ENCODE assay signal across 29 cellular contexts in the genomic region with DNA sequence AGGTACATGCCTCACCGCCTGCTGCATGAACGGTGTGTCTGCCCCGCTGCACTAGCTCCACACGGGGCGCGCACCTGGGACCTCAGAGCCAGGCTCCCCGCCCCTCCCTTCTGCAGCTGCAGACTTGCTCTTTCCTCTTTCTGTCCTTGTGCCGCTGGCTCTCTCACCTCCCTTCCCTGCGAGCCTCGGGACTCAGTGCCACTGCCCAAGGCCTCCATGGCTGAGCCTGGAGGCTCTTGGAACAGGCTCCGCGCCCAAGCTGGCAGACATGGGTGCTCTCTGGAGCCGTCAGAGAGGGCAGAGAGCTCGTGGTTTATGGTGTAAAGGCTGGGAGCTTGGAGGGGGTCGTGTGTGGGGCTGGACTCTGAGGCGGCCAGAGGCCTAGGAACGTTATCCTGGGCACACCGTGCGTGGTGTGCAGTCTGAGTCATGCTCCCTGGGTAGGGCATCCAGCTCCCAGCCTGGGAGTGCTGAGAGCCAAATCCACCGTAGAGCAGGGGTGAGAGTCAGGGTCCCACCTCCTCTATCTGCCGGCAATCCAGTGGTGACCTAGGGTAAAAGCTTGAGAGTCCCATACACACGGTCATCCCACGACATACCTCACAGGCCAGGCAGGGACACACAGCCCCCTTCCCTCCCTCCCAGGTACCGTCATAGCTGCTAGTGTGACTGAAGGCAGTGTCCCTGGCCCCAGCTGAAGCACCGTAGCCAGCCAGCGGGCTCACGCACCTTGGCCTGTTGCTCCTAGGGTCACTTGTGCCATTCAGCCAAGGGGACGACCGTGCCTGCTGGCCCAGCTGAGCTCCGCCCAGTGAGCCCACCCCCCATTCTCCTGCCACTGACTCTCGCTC. TPM values are rescaled to one million over a fixed set of nuclear protein-coding genes. Genes with fewer than 3 reads are reported as not detected.
DNase-seq lines count a peak whose midpoint lies in the region; ATAC-seq, FAIRE-seq and TF ChIP-seq lines count a peak whose summit lies in the region.
"Had no signal": no experiment of that assay in that cellular context is flagged by ENCODE, and none has a peak within 500 bp of the region (broad histone marks: within the 10 kb centered on the region; RNA-seq: fewer than 3 reads in every experiment).

No MANE protein-coding gene starts in this region.

- intact Hi-C loops in OCI-LY7 (cut with micrococcal nuclease; ENCODE audit: unreplicated experiment) = no loop called here
- intact Hi-C loops in lower lobe of right lung (cut with DNase I) = no loop called here

- H3K27ac ChIP-seq in GM23338 (ENCODE audit: low read depth) (no peak overlapping the region), OCI-LY7 (ENCODE audit: low read depth, low read length, poor library complexity, severe bottlenecking) (no peak overlapping the region), H1 (ENCODE audit: low read depth, low read length) (no peak overlapping the region), trophoblast cell (ENCODE audit: low read depth, low read length) (no peak overlapping the region), lower lobe of right lung (no peak overlapping the region)
- H3K27ac ChIP-seq: gastroesophageal sphincter, left lung, SK-N-MC, thyroid gland had no signal

- no peak overlapping the region for H3K4ac ChIP-seq in H1 (replicated peaks; ENCODE audit: insufficient read length, low read depth, low read length)
- no peak overlapping the region for H3K4ac ChIP-seq in trophoblast cell (ENCODE audit: low read depth, low read length)

- H4K20me1 ChIP-seq in GM23338 (replicated peaks; ENCODE audit: insufficient read depth) (peaks cover 6% of the 10 kb centered on the region), OCI-LY7 (ENCODE audit: insufficient read depth, low read length) (no peaks in the 10 kb centered on the region), H1 (replicated peaks in 1 of 2; ENCODE audit: control insufficient read depth in 1 of 2, insufficient read depth in 2 of 2, low read length in 2 of 2) (peaks cover 10 to 24% of the 10 kb centered on the region in 2 experiments)

- H3K56ac ChIP-seq in H1 (replicated peaks; ENCODE audit: insufficient read length, low read depth, low read length) = no peak overlapping the region

- H3K18ac ChIP-seq in H1 (ENCODE audit: extremely low read depth, low read length) (no peak overlapping the region), trophoblast cell (ENCODE audit: low read length) (no peak overlapping the region)

- H4K91ac ChIP-seq in H1 (replicated peaks; ENCODE audit: insufficient read length, low read length) (no peak overlapping the region), trophoblast cell (ENCODE audit: low read depth, low read length) (peak overlapping the region; percentile 7)

- no peak overlapping the region for H3K4me3 ChIP-seq in GM23338
- no peak overlapping the region for H3K4me3 ChIP-seq in OCI-LY7 (ENCODE audit: low read depth, low read length, poor library complexity, severe bottlenecking)
- no peak overlapping the region for H3K4me3 ChIP-seq in H1 (ENCODE audit: extremely low read depth in 1 of 4, insufficient read depth in 2 of 4, low read depth in 3 of 4, low read length in 4 of 4)
- H3K4me3 ChIP-seq in trophoblast cell (ENCODE audit: low read depth, low read length) = no peak overlapping the region
- no peak overlapping the region for H3K4me3 ChIP-seq in lower lobe of right lung
- H3K4me3 ChIP-seq: gastroesophageal sphincter, left lung, SK-N-MC, skin epidermis, thyroid gland had no signal

- H2AFZ ChIP-seq in GM23338 (no peak overlapping the region), OCI-LY7 (ENCODE audit: low read length) (no peak overlapping the region), H1 (ENCODE audit: low read length) (no peak overlapping the region), trophoblast cell (ENCODE audit: insufficient read depth, low read length, poor library complexity) (no peak overlapping the region)

- peaks cover 11% of the 10 kb centered on the region for H3K23me2 ChIP-seq in H1 (ENCODE audit: low read depth, low read length)

- no peak overlapping the region; the same call in 2 of the 3 replicates for H3K4me3 Mint-ChIP-seq in GM23338
- H3K4me3 Mint-ChIP-seq: activated CD8-positive, alpha-beta T cell treated with anti-CD3 and anti-CD28 coated beads for 36 hours; activated naive CD8-positive, alpha-beta T cell; dendritic cell treated with granulocyte-macrophage colony-stimulating factor and Interleukin-4, amounts not matched to agents 40 ng/mL and 50 ng/mL, for 4 days; mesothelial cell of epicardium; stimulated activated naive CD8-positive, alpha-beta T cell treated with anti-CD3 and anti-CD28 coated beads, Interleukin-15, Interleukin-2, amounts not matched to agents 100 ng/mL and 50 ng/mL, for 24 hours had no signal

- POLR2A ChIA-PET in OCI-LY7 (lab: Charles Lee) (interaction anchor here (0.6 kb wide), 1 partner anchor 881 kb away, joined by 3 read pairs; no protein-coding TSS in a partner anchor), H1 (lab: Charles Lee; ENCODE audit: partially characterized antibody) (interaction anchor here (0.6 to 2.5 kb wide), 12 partner anchors 7 to 131 kb away, joined by 3 to 10 read pairs (median 3); partner anchors contain the start of genes GOLGA2 and SWI5)

- H4K5ac ChIP-seq in H1 (ENCODE audit: insufficient read length, low read depth, low read length) = no peak overlapping the region

- H2AK5ac ChIP-seq in H1 (ENCODE audit: low read depth, low read length) (0 out of 2 replicates have a peak overlapping the region, but pooled peaks have one; percentile 24), trophoblast cell (ENCODE audit: low read length) (no peak overlapping the region)

- peaks cover 14% of the 10 kb centered on the region for H3K4me1 ChIP-seq in GM23338 (ENCODE audit: insufficient read depth)
- H3K4me1 ChIP-seq in OCI-LY7 (ENCODE audit: insufficient read depth, low read length, poor library complexity, severe bottlenecking) = peaks cover 16% of the 10 kb centered on the region
- H3K4me1 ChIP-seq in H1 (replicated peaks in 1 of 4; ENCODE audit: control insufficient read depth in 3 of 4, insufficient read depth in 4 of 4, low read length in 3 of 4) = peaks cover 0 to 7% (median 6%) of the 10 kb centered on the region in 4 experiments; a peak in 5 of 7 replicates
- peaks cover 6 to 24% of the 10 kb centered on the region in 2 experiments for H3K4me1 ChIP-seq in trophoblast cell (ENCODE audit: control insufficient read depth in 1 of 2, insufficient read depth in 2 of 2, low read length in 2 of 2)
- peaks cover 12% of the 10 kb centered on the region for H3K4me1 ChIP-seq in lower lobe of right lung

- peaks cover 4% of the 10 kb centered on the region; the same call in 1 of the 2 replicates for H3K36me3 ChIP-seq in GM23338 (ENCODE audit: insufficient read depth)
- no peaks in the 10 kb centered on the region for H3K36me3 ChIP-seq in OCI-LY7 (ENCODE audit: insufficient read depth, low read length)
- H3K36me3 ChIP-seq in H1 (ENCODE audit: control insufficient read depth in 2 of 4, insufficient read depth in 4 of 4, low read length in 3 of 4) = peaks cover 0 to 15% (median 5%) of the 10 kb centered on the region in 4 experiments; a peak in 4 of 8 replicates
- H3K36me3 ChIP-seq in trophoblast cell (ENCODE audit: control insufficient read depth in 1 of 2, insufficient read depth in 2 of 2, low read length in 2 of 2) = peaks cover 22 to 25% of the 10 kb centered on the region in 2 experiments
- peaks cover 27% of the 10 kb centered on the region for H3K36me3 ChIP-seq in lower lobe of right lung

- no peak for TF ChIP-seq RAD21 in H1 (IDR thresholded peaks at IDR 0.05 in 1 of 2, conservative IDR thresholded peaks at IDR 0.05 in 1 of 2; ENCODE audit: low read depth in 2 of 2, low read length in 2 of 2)

- H2BK20ac ChIP-seq in H1 (ENCODE audit: low read length) = no peak overlapping the region

- no peak overlapping the region for H3K9ac ChIP-seq in H1 (replicated peaks in 1 of 4; ENCODE audit: extremely low read depth in 1 of 4, low read depth in 3 of 4, low read length in 3 of 4)
- H3K9ac ChIP-seq in trophoblast cell (ENCODE audit: low read length) = no peak overlapping the region

- H3K27me3 Mint-ChIP-seq in GM23338 (ENCODE audit: insufficient read depth, low read depth, poor library complexity) = peaks cover 19% of the 10 kb centered on the region
- H3K27me3 Mint-ChIP-seq: activated naive CD8-positive, alpha-beta T cell had no signal

- no peak overlapping the region for H2BK120ac ChIP-seq in H1 (replicated peaks; ENCODE audit: low read depth, low read length)
- no peak overlapping the region for H2BK120ac ChIP-seq in trophoblast cell (ENCODE audit: insufficient read depth, low read length, poor library complexity)

- DNase-seq in GM23338 (ENCODE audit: low spot score) (peak; percentile 32), OCI-LY7 (ENCODE audit: low spot score) (peak; percentile 74), H1 (ENCODE audit: low read depth in 1 of 2, low spot score in 2 of 2) (no peak), trophoblast cell (no peak), lower lobe of right lung (no peak), NCI-H1105 (lab: John Stamatoyannopoulos, UW) (no peak)
- DNase-seq: ACHN; activated CD8-positive, alpha-beta T cell treated with anti-CD3 and anti-CD28 coated beads for 36 hours; C1 segment of cervical spinal cord; IMR-90; left lung; naive B cell; NCI-H1417 treated with DMSO at 0.1 percent for 48 hours; NCI-H2081 treated with DMSO at 0.1 percent for 48 hours; NCI-H226; NCI-H82; thyroid gland had no signal

- TF ChIP-seq POLR2A in H1 (IDR thresholded peaks at IDR 0.05; ENCODE audit: control extremely low read depth in 1 of 2, low read depth in 2 of 2, low read length in 2 of 2) = no peak

- no peaks in the 10 kb centered on the region for H3K9me2 ChIP-seq in GM23338 (ENCODE audit: insufficient read depth)
- H3K9me2 ChIP-seq in OCI-LY7 (ENCODE audit: insufficient read depth, low read length) = no peaks in the 10 kb centered on the region

- peak overlapping the region; percentile 48 for H3K27ac Mint-ChIP-seq in GM23338
- H3K27ac Mint-ChIP-seq: activated CD8-positive, alpha-beta T cell treated with anti-CD3 and anti-CD28 coated beads for 36 hours; activated naive CD8-positive, alpha-beta T cell; activated T-helper 2 cell treated with anti-CD3 and anti-CD28 coated beads, Interferon-gamma antibody, Interleukin-2, Interleukin-4, amounts not matched to agents 10 μg/mL and 5 μg/mL and 100 μg/mL, durations not matched to agents 14 hours and 24 hours and 36 hours; dendritic cell treated with granulocyte-macrophage colony-stimulating factor and Interleukin-4, amounts not matched to agents 40 ng/mL and 50 ng/mL, for 4 days; mesothelial cell of epicardium; stimulated activated naive CD8-positive, alpha-beta T cell treated with anti-CD3 and anti-CD28 coated beads, Interleukin-15, Interleukin-2, amounts not matched to agents 100 ng/mL and 50 ng/mL, for 24 hours had no signal

- TF ChIP-seq CTCF in GM23338 (conservative IDR thresholded peaks at IDR 0.05; ENCODE audit: low read depth in 2 of 2) = no peak
- TF ChIP-seq CTCF in OCI-LY7 (conservative IDR thresholded peaks at IDR 0.05; ENCODE audit: low read length) = no peak
- no peak for TF ChIP-seq CTCF in H1 (IDR thresholded peaks at IDR 0.05; ENCODE audit: control extremely low read depth in 1 of 3, insufficient read depth in 1 of 3, low read depth in 1 of 3, low read length in 3 of 3)
- TF ChIP-seq CTCF in lower lobe of right lung (IDR thresholded peaks at IDR 0.05) = no peak

- H3K4me1 Mint-ChIP-seq in GM23338 = peaks cover 35% of the 10 kb centered on the region

- H4K8ac ChIP-seq in H1 (ENCODE audit: extremely low read depth, insufficient read depth, low read length) = no peak overlapping the region
- no peak overlapping the region for H4K8ac ChIP-seq in trophoblast cell (ENCODE audit: low read depth, low read length)

- peaks cover 15% of the 10 kb centered on the region; the same call in 1 of the 2 replicates for H3F3A ChIP-seq in GM23338 (replicated peaks; ENCODE audit: low read depth)

- H2BK15ac ChIP-seq in H1 (ENCODE audit: low read length) = no peak overlapping the region

- H3K9me3 ChIP-seq in OCI-LY7 (ENCODE audit: low read length) (no peaks in the 10 kb centered on the region), H1 (ENCODE audit: insufficient read depth in 2 of 2, low read depth in 1 of 2, low read length in 1 of 2) (no peaks in the 10 kb centered on the region), trophoblast cell (ENCODE audit: insufficient read depth, low read depth, low read length) (peaks cover 3% of the 10 kb centered on the region), lower lobe of right lung (no peaks in the 10 kb centered on the region)
- H3K9me3 ChIP-seq: gastroesophageal sphincter, left lung, thyroid gland had no signal

- FAIRE-seq in H1 (lab: Jason Lieb, UNC) = no peak
- FAIRE-seq: astrocyte, endometrium, GM18507 had no signal

- no peak overlapping the region for H2BK12ac ChIP-seq in H1 (ENCODE audit: low read depth, low read length)
- H2BK12ac ChIP-seq in trophoblast cell (ENCODE audit: low read length) = no peak overlapping the region

- CTCF ChIA-PET in OCI-LY7 (lab: Charles Lee; ENCODE audit: unreplicated experiment) = no interaction called here
- CTCF ChIA-PET in H1 (lab: Charles Lee; ENCODE audit: partially characterized antibody) = interaction anchor here (0.6 to 7.9 kb wide), 15 partner anchors 8 to 415 kb away, joined by 3 to 58 read pairs (median 3); no protein-coding TSS in a partner anchor

- H3K27me3 ChIP-seq in GM23338 (ENCODE audit: insufficient read depth) = no peaks in the 10 kb centered on the region
- H3K27me3 ChIP-seq in H1 (replicated peaks in 1 of 4; ENCODE audit: control insufficient read depth in 3 of 4, extremely low read depth in 1 of 4, insufficient read depth in 3 of 4, low read length in 3 of 4) = no peaks in the 10 kb centered on the region; a peak in 1 of 7 replicates
- no peaks in the 10 kb centered on the region for H3K27me3 ChIP-seq in trophoblast cell (ENCODE audit: insufficient read depth, low read length)
- H3K27me3 ChIP-seq in lower lobe of right lung (ENCODE audit: low read depth) = no peaks in the 10 kb centered on the region
- H3K27me3 ChIP-seq: thyroid gland had no signal

- WGBS in H1 (ENCODE audit: extremely low coverage in 1 of 2, insufficient coverage in 1 of 2, insufficient read length in 1 of 2, insufficient replicate concordance in 2 of 2, low coverage in 1 of 2, low lambda C conversion rate in 2 of 2, missing lambda C conversion rate in 1 of 2), 2 experiments = 90% methylated on average over 28 of the region's 31 CpGs; no CpG with 5 or more reads in 1 of the 2 experiments
- WGBS in trophoblast cell (ENCODE audit: extremely low coverage, insufficient coverage, insufficient read length) = no CpG with 5 or more reads among the region's 31 CpGs

- no TSS peak for BruUV-seq in OCI-LY7 (replicated peaks; lab: Mats Ljungman, UMichigan)

- peaks cover 15% of the 10 kb centered on the region for H3K36me3 Mint-ChIP-seq in GM23338 (ENCODE audit: low read depth)

- H3K79me1 ChIP-seq in H1 (ENCODE audit: low read depth, low read length) = peaks cover 8% of the 10 kb centered on the region
- H3K79me1 ChIP-seq in trophoblast cell (ENCODE audit: low read length) = no peaks in the 10 kb centered on the region

- no peak overlapping the region for H3K23ac ChIP-seq in H1 (ENCODE audit: insufficient read length)
- H3K23ac ChIP-seq in trophoblast cell (ENCODE audit: low read length) = no peak overlapping the region

- ATAC-seq in GM23338 (no peak), HG03460 (IDR thresholded peaks at IDR 0.05; ENCODE audit: unreplicated experiment) (no peak), lower lobe of right lung (no peak)
- ATAC-seq: activated CD8-positive, alpha-beta T cell treated with anti-CD3 and anti-CD28 coated beads for 36 hours; gastroesophageal sphincter; left lung had no signal

- H2BK5ac ChIP-seq in H1 (ENCODE audit: low read depth, low read length) (0 out of 2 replicates have a peak overlapping the region, but pooled peaks have one; percentile 35), trophoblast cell (ENCODE audit: low read depth, low read length, poor library complexity) (no peak overlapping the region)

- no peak overlapping the region for H3K4me2 ChIP-seq in GM23338
- H3K4me2 ChIP-seq in OCI-LY7 (ENCODE audit: low read length) = no peak overlapping the region
- H3K4me2 ChIP-seq in H1 (ENCODE audit: insufficient read depth in 1 of 2, low read depth in 2 of 2, low read length in 2 of 2) = no peak overlapping the region
- H3K4me2 ChIP-seq in trophoblast cell (ENCODE audit: low read length) = no peak overlapping the region

- no peak overlapping the region for H4K12ac ChIP-seq in trophoblast cell (ENCODE audit: low read depth, low read length)

- TF ChIP-seq EP300 in H1 (IDR thresholded peaks at IDR 0.05; ENCODE audit: borderline replicate concordance in 1 of 2, low read depth in 2 of 2, low read length in 2 of 2) = no peak

- no peaks in the 10 kb centered on the region; the same call in 2 of the 3 replicates for H3K9me3 Mint-ChIP-seq in GM23338
- H3K9me3 Mint-ChIP-seq: activated CD8-positive, alpha-beta T cell treated with anti-CD3 and anti-CD28 coated beads for 36 hours; activated T-helper 2 cell treated with anti-CD3 and anti-CD28 coated beads, Interferon-gamma antibody, Interleukin-2, Interleukin-4, amounts not matched to agents 10 μg/mL and 5 μg/mL and 100 μg/mL, durations not matched to agents 14 hours and 24 hours and 36 hours; dendritic cell treated with granulocyte-macrophage colony-stimulating factor and Interleukin-4, amounts not matched to agents 40 ng/mL and 50 ng/mL, for 4 days; mesothelial cell of epicardium; naive B cell; stimulated activated naive CD8-positive, alpha-beta T cell treated with anti-CD3 and anti-CD28 coated beads, Interleukin-15, Interleukin-2, amounts not matched to agents 100 ng/mL and 50 ng/mL, for 24 hours had no signal

- H3K14ac ChIP-seq in H1 (ENCODE audit: insufficient read length) (no peak overlapping the region), trophoblast cell (ENCODE audit: low read length) (no peak overlapping the region)

- H3K79me2 ChIP-seq in GM23338 (replicated peaks; ENCODE audit: insufficient read depth) (0 out of 2 replicates have a peak, but pooled peaks cover 6% of the 10 kb centered on the region), OCI-LY7 (ENCODE audit: insufficient read depth, low read depth, low read length) (no peaks in the 10 kb centered on the region), H1 (ENCODE audit: control insufficient read depth in 1 of 2, insufficient read depth in 2 of 2, low read length in 2 of 2) (peaks cover 0 to 7% of the 10 kb centered on the region in 2 experiments; a peak in 1 of 4 replicates), trophoblast cell (ENCODE audit: control insufficient read depth, insufficient read depth, low read length, poor library complexity) (no peaks in the 10 kb centered on the region)

RNA-seq across cellular contexts. Expression of gene GOLGA2, which starts 22.4 kb away (rescaled TPM):
- 44.4 and 48.4 TPM in 2 replicates for total RNA-seq in GM23338 (2014; rRNA removed; shearing (Covaris generic))
- 31.4 and 32.6 TPM in 2 replicates for polyA plus RNA-seq in GM23338 (2016; fragmentation: Nextera tagmentation; extraction: Ambion mirVana)
- 28.2 and 44.0 TPM in 2 replicates for total RNA-seq in OCI-LY7 (2014; rRNA removed; shearing (Covaris generic))
- 58.2 and 70.6 TPM in 2 replicates for total RNA-seq in OCI-LY7 (2022)
- 43.6 and 50.1 TPM in 2 replicates for total RNA-seq in H1 (2021; fragmentation: NEBNext Ultra II Directional; extraction: Animal tissue kit (Norgen Biotek cat#: 25700))
- polyA plus RNA-seq in H1 (2011; rRNA removed) = 13.1 and 15.9 TPM in 2 replicates
- 22.9 TPM for polyA plus RNA-seq in H1 (2011; cell fraction: cytosol; rRNA removed)
- 30.3 TPM for polyA plus RNA-seq in H1 (2011; cell fraction: nucleus; rRNA removed)
- 30.5 to 43.8 TPM (median 37.6 TPM) in 4 replicates for polyA plus RNA-seq in H1 (2012, experiment 1 of 2)
- polyA plus RNA-seq in H1 (2012, experiment 2 of 2) = 16.1 TPM
- 29.7 TPM for polyA plus RNA-seq in H1 (2013, experiment 1 of 2)
- polyA plus RNA-seq in H1 (2013, experiment 2 of 2) = 31.5 TPM
- 14.7 and 17.2 TPM in 2 replicates for polyA minus RNA-seq in H1 (2011; rRNA and poly(A)+ RNA removed)
- 13.5 TPM for polyA minus RNA-seq in H1 (2011; cell fraction: cytosol; rRNA and poly(A)+ RNA removed)
- polyA minus RNA-seq in H1 (2011; cell fraction: nucleus; rRNA and poly(A)+ RNA removed) = 22.6 TPM
- polyA plus RNA-seq in trophoblast cell (2013) = 93.4 and 99.9 TPM in 2 replicates
- 82.7 TPM for total RNA-seq in lower lobe of right lung

RNA-seq across cellular contexts. Expression of gene SWI5, which starts 22.7 kb away (rescaled TPM):
- total RNA-seq in GM23338 (2014; rRNA removed; shearing (Covaris generic)) = 26.6 and 31.8 TPM in 2 replicates
- 35.7 and 42.5 TPM in 2 replicates for polyA plus RNA-seq in GM23338 (2016; fragmentation: Nextera tagmentation; extraction: Ambion mirVana)
- 22.7 and 26.2 TPM in 2 replicates for total RNA-seq in OCI-LY7 (2014; rRNA removed; shearing (Covaris generic))
- total RNA-seq in OCI-LY7 (2022) = 16.8 and 18.2 TPM in 2 replicates
- 25.5 and 29.0 TPM in 2 replicates for total RNA-seq in H1 (2021; fragmentation: NEBNext Ultra II Directional; extraction: Animal tissue kit (Norgen Biotek cat#: 25700))
- polyA plus RNA-seq in H1 (2011; rRNA removed) = 54.6 and 59.5 TPM in 2 replicates
- polyA plus RNA-seq in H1 (2011; cell fraction: cytosol; rRNA removed) = 63.6 TPM
- polyA plus RNA-seq in H1 (2011; cell fraction: nucleus; rRNA removed) = 34.7 TPM
- polyA plus RNA-seq in H1 (2012, experiment 1 of 2) = 34.0 to 43.9 TPM (median 40.7 TPM) in 4 replicates
- 21.8 TPM for polyA plus RNA-seq in H1 (2012, experiment 2 of 2)
- polyA plus RNA-seq in H1 (2013, experiment 1 of 2) = 29.0 TPM
- polyA plus RNA-seq in H1 (2013, experiment 2 of 2) = 30.0 TPM
- 27.7 and 27.8 TPM in 2 replicates for polyA minus RNA-seq in H1 (2011; rRNA and poly(A)+ RNA removed)
- polyA minus RNA-seq in H1 (2011; cell fraction: cytosol; rRNA and poly(A)+ RNA removed) = 5.5 TPM
- 11.5 TPM for polyA minus RNA-seq in H1 (2011; cell fraction: nucleus; rRNA and poly(A)+ RNA removed)
- 42.0 and 44.4 TPM in 2 replicates for polyA plus RNA-seq in trophoblast cell (2013)
- 19.1 TPM for total RNA-seq in lower lobe of right lung

RNA-seq across cellular contexts. Expression of gene DNM1, which starts 50.2 kb away (rescaled TPM):
- 42.0 and 43.2 TPM in 2 replicates for total RNA-seq in GM23338 (2014; rRNA removed; shearing (Covaris generic))
- polyA plus RNA-seq in GM23338 (2016; fragmentation: Nextera tagmentation; extraction: Ambion mirVana) = 24.0 and 36.0 TPM in 2 replicates
- 0.08 and 0.35 TPM in 2 replicates for total RNA-seq in OCI-LY7 (2014; rRNA removed; shearing (Covaris generic))
- total RNA-seq in OCI-LY7 (2022) = 0.98 and 1.8 TPM in 2 replicates
- total RNA-seq in H1 (2021; fragmentation: NEBNext Ultra II Directional; extraction: Animal tissue kit (Norgen Biotek cat#: 25700)) = 43.7 and 62.7 TPM in 2 replicates
- polyA plus RNA-seq in H1 (2011; rRNA removed) = 34.3 and 55.4 TPM in 2 replicates
- 38.5 TPM for polyA plus RNA-seq in H1 (2011; cell fraction: cytosol; rRNA removed)
- 182 TPM for polyA plus RNA-seq in H1 (2011; cell fraction: nucleus; rRNA removed)
- 63.2 to 75.1 TPM (median 67.5 TPM) in 4 replicates for polyA plus RNA-seq in H1 (2012, experiment 1 of 2)
- polyA plus RNA-seq in H1 (2012, experiment 2 of 2) = 27.0 TPM
- 35.2 TPM for polyA plus RNA-seq in H1 (2013, experiment 1 of 2)
- polyA plus RNA-seq in H1 (2013, experiment 2 of 2) = 29.3 TPM
- polyA minus RNA-seq in H1 (2011; rRNA and poly(A)+ RNA removed) = 80.1 and 86.2 TPM in 2 replicates
- 43.2 TPM for polyA minus RNA-seq in H1 (2011; cell fraction: cytosol; rRNA and poly(A)+ RNA removed)
- 108 TPM for polyA minus RNA-seq in H1 (2011; cell fraction: nucleus; rRNA and poly(A)+ RNA removed)
- polyA plus RNA-seq in trophoblast cell (2013) = 6.0 TPM in 2 replicates
- total RNA-seq in lower lobe of right lung = 8.8 TPM

Comparison
In these comparisons a context has a peak if more than half of its experiments do, and no peak if none do; other contexts are left out.
1. DNase-seq: peak in GM23338 (single experiment) and OCI-LY7 (single experiment); none in H1 (0 of 2), trophoblast cell (0 of 2), lower lobe of right lung (single experiment) and NCI-H1105 (single experiment).